In the genomic region with DNA sequence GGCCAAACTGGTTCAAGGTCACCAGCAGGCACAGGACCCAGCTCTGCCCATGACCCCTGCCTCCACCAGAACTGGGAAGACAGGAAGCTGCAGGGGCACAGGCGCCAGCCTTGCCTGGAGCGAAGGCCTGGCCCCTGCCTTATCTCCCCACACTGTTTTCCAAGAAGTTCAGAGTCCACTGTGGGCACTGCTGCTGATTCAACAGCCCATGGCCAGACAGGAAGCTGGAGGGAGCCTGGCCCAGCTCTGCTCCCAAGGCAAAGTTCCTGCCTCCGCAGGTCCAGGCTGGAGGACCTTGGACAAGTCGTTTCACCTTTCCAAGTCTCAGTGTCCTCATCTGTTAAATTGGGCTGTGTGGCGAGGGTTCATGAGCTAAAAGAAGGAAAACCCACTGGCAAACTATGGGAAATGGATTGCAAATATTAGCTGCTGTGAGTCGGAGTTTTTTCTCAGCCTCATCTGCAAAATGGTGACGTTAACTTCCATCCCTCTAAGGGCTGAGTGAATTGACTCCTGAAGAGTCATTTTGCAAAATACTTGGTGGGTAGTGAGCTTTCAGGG, we compare ENCODE assay signal across 8 cellular contexts. TPM values are rescaled to one million over a fixed set of nuclear protein-coding genes. Genes with fewer than 3 reads are reported as not detected.
DNase-seq lines count a peak whose midpoint lies in the region; ATAC-seq and TF ChIP-seq lines count a peak whose summit lies in the region.

No MANE protein-coding gene starts in this region.

- H3K4me3 ChIP-seq in choroid plexus epithelial cell (ENCODE audit: low read depth, low read length) = peak overlapping the region; percentile 83
- peak overlapping the region; percentile 59 for H3K4me3 ChIP-seq in mononuclear cell (ENCODE audit: low read length)

- H3K4me1 Mint-ChIP-seq in stimulated activated naive CD8-positive, alpha-beta T cell treated with anti-CD3 and anti-CD28 coated beads, Interleukin-15, Interleukin-2, amounts not matched to agents 100 ng/mL and 50 ng/mL, for 24 hours (ENCODE audit: low read depth) = peaks cover 15% of the 10 kb centered on the region

- H3K36me3 Mint-ChIP-seq in stimulated activated naive CD8-positive, alpha-beta T cell treated with anti-CD3 and anti-CD28 coated beads, Interleukin-15, Interleukin-2, amounts not matched to agents 100 ng/mL and 50 ng/mL, for 24 hours (ENCODE audit: low read depth) = no peaks in the 10 kb centered on the region

- peak overlapping the region; percentile 72 for H3K4me3 Mint-ChIP-seq in stimulated activated naive CD8-positive, alpha-beta T cell treated with anti-CD3 and anti-CD28 coated beads, Interleukin-15, Interleukin-2, amounts not matched to agents 100 ng/mL and 50 ng/mL, for 24 hours

- no peaks in the 10 kb centered on the region for H3K9me3 ChIP-seq in mononuclear cell (ENCODE audit: low read depth, low read length)

- peaks cover 29% of the 10 kb centered on the region for H3K4me1 ChIP-seq in mononuclear cell (ENCODE audit: insufficient read depth, low read length)

- no peak for ATAC-seq in stimulated activated naive CD8-positive, alpha-beta T cell treated with anti-CD3 and anti-CD28 coated beads, Interleukin-15, Interleukin-2, amounts not matched to agents 100 U/mL and 50 U/mL, for 24 hours
- ATAC-seq in HG02938 (IDR thresholded peaks at IDR 0.05; ENCODE audit: unreplicated experiment) = no peak

- H3K9me3 Mint-ChIP-seq in stimulated activated naive CD8-positive, alpha-beta T cell treated with anti-CD3 and anti-CD28 coated beads, Interleukin-15, Interleukin-2, amounts not matched to agents 100 ng/mL and 50 ng/mL, for 24 hours = no peaks in the 10 kb centered on the region

- no peak for DNase-seq in stimulated activated naive CD8-positive, alpha-beta T cell treated with anti-CD3 and anti-CD28 coated beads, Interleukin-15, Interleukin-2, amounts not matched to agents 100 U/mL and 50 U/mL, for 24 hours
- peak; percentile 21 for DNase-seq in choroid plexus epithelial cell (ENCODE audit: low read depth)
- no peak for DNase-seq in posterior cingulate gyrus
- DNase-seq in SK-N-DZ (ENCODE audit: low spot score) = no peak
- no peak for DNase-seq in GDM1 (lab: John Stamatoyannopoulos, UW)

- TF ChIP-seq CTCF in choroid plexus epithelial cell (conservative IDR thresholded peaks at IDR 0.05; ENCODE audit: low read depth, low read length) = no peak

- no peaks in the 10 kb centered on the region for H3K27me3 Mint-ChIP-seq in stimulated activated naive CD8-positive, alpha-beta T cell treated with anti-CD3 and anti-CD28 coated beads, Interleukin-15, Interleukin-2, amounts not matched to agents 100 ng/mL and 50 ng/mL, for 24 hours

- no peaks in the 10 kb centered on the region for H3K27me3 ChIP-seq in mononuclear cell (ENCODE audit: insufficient read depth, low read length)

- intact Hi-C loops in posterior cingulate gyrus (cut with DNase I) = no loop called here

- H3K27ac Mint-ChIP-seq in stimulated activated naive CD8-positive, alpha-beta T cell treated with anti-CD3 and anti-CD28 coated beads, Interleukin-15, Interleukin-2, amounts not matched to agents 100 ng/mL and 50 ng/mL, for 24 hours = no peak overlapping the region

RNA-seq across cellular contexts. Expression of a gene that starts 1.2 kb away (rescaled TPM):
- 2.7 TPM for total RNA-seq in mononuclear cell
- polyA plus RNA-seq in SK-N-DZ (2014; cell fraction: cytosol; rRNA removed) = 21.3 and 30.7 TPM in 2 replicates
- 14.9 and 16.6 TPM in 2 replicates for polyA plus RNA-seq in SK-N-DZ (2014; cell fraction: nucleus; rRNA removed)

RNA-seq across cellular contexts. Expression of a gene that starts 38.0 kb away (rescaled TPM):
- 137 TPM for total RNA-seq in mononuclear cell
- polyA plus RNA-seq in SK-N-DZ (2014; cell fraction: cytosol; rRNA removed) = 2.7 and 4.7 TPM in 2 replicates
- polyA plus RNA-seq in SK-N-DZ (2014; cell fraction: nucleus; rRNA removed) = 1.7 and 2.3 TPM in 2 replicates
